In the genomic region with DNA sequence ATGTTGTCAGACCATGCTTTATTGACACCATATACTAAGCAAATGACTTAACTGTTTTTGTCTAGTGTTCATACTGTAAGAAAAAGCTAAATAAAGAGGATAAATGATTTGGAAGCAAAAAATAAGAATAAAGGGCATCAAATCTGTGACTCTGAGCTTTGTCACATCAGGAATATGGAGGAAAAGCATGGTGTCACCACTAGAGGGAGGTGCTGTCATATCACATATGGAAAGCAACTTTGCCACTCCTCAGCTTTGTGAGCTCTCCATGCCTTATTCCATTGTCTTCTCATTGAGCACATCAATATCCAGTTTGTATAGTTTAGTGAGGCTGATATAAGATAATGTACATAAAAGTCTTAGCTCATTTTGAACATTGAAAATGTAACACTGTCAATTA, we compare ENCODE assay signal across 8 cellular contexts. TPM values are rescaled to one million over a fixed set of nuclear protein-coding genes. Genes with fewer than 3 reads are reported as not detected.
A peak's percentile ranks its signal among the peaks of the same experiment; 100 is the strongest.
DNase-seq lines count a peak whose midpoint lies in the region; ATAC-seq, FAIRE-seq and TF ChIP-seq lines count a peak whose summit lies in the region.

No MANE protein-coding gene starts in this region.

- no peak overlapping the region for H3K27ac ChIP-seq in adrenal gland
- H3K27ac ChIP-seq in liver (ENCODE audit: low read depth in 1 of 2, low read length in 2 of 2) = no peak overlapping the region

- peak; percentile 91 to 94 for TF ChIP-seq RAD21 in liver (IDR thresholded peaks at IDR 0.05)

- no peak for TF ChIP-seq POLR2A in adrenal gland (IDR thresholded peaks at IDR 0.05)

- FAIRE-seq in GM18507 (lab: Jason Lieb, UNC) = peak; percentile 92

- ATAC-seq in GM21360 (IDR thresholded peaks at IDR 0.05; ENCODE audit: unreplicated experiment) (no peak), GM21367 (IDR thresholded peaks at IDR 0.05; ENCODE audit: unreplicated experiment) (no peak)

- H3K4me1 ChIP-seq in adrenal gland (replicated peaks in 1 of 2) (no peaks in the 10 kb centered on the region), liver (ENCODE audit: control insufficient read depth in 4 of 4, insufficient read depth in 4 of 4, low read length in 3 of 4) (peaks cover 0 to 1% (median 0%) of the 10 kb centered on the region in 4 donors)

- H3K27me3 ChIP-seq in adrenal gland (no peaks in the 10 kb centered on the region), liver (ENCODE audit: control insufficient read depth in 4 of 4, insufficient read depth in 4 of 4, low read length in 3 of 4) (no peaks in the 10 kb centered on the region)

- intact Hi-C loops in adrenal gland (cut with DNase I) = loop anchor here in 1 of 2 donors (10.0 kb wide), 1 partner anchor 269 kb away; no protein-coding TSS in a partner anchor

- TF ChIP-seq CTCF in AG09309 (IDR thresholded peaks at IDR 0.05; ENCODE audit: control insufficient read depth, insufficient read depth, low read depth, low read length, missing control alignments) = peak; percentile 57
- peak in 4 of 6 experiments; percentile 61 to 77 (median 68) for TF ChIP-seq CTCF in adrenal gland (IDR thresholded peaks at IDR 0.05)
- peak; percentile 72 for TF ChIP-seq CTCF in liver (IDR thresholded peaks at IDR 0.05; ENCODE audit: low read depth, low read length, missing input control)

- no peaks in the 10 kb centered on the region for H3K36me3 ChIP-seq in adrenal gland (replicated peaks in 1 of 2)
- H3K36me3 ChIP-seq in liver (ENCODE audit: control insufficient read depth in 4 of 4, insufficient read depth in 3 of 4, low read depth in 1 of 4, low read length in 3 of 4) = no peaks in the 10 kb centered on the region

- H3K9ac ChIP-seq in liver (ENCODE audit: low read depth in 1 of 2, low read length in 2 of 2) = no peak overlapping the region

- DNase-seq in AG09309 (ENCODE audit: low read depth) = no peak
- no peak for DNase-seq in GM18507 (ENCODE audit: extremely low spot score, insufficient read length, low read depth)
- peak; percentile 40 for DNase-seq in NCI-H446 treated with DMSO at 0.1 percent for 48 hours (lab: John Stamatoyannopoulos, UW)
- DNase-seq in adrenal gland = peak in 5 of 7 donors; percentile 30 to 63 (median 54)
- no peak for DNase-seq in NCI-H345 (lab: John Stamatoyannopoulos, UW)

- H3K9me3 ChIP-seq in adrenal gland (replicated peaks in 1 of 3) = no peaks in the 10 kb centered on the region
- no peaks in the 10 kb centered on the region for H3K9me3 ChIP-seq in liver (ENCODE audit: control insufficient read depth in 4 of 4, low read length in 3 of 4)

- H3K4me3 ChIP-seq in AG09309 (ENCODE audit: control insufficient read depth, low read depth, low read length) (no peak overlapping the region), adrenal gland (no peak overlapping the region), liver (ENCODE audit: low read depth in 1 of 3, low read length in 3 of 3) (no peak overlapping the region)

TF ChIP-seq in liver, 16 proteins besides CTCF, POLR2A, EP300 and RAD21:
- TF ChIP-seq HNF4G (IDR thresholded peaks at IDR 0.05) = no peak
- TF ChIP-seq RXRA (IDR thresholded peaks at IDR 0.05) = no peak
- no peak for TF ChIP-seq GABPA (IDR thresholded peaks at IDR 0.05 in 1 of 2, conservative IDR thresholded peaks at IDR 0.05 in 1 of 2)

RNA-seq across cellular contexts. Expression of gene GBP1, which starts 20.8 kb away (rescaled TPM):
- total RNA-seq in adrenal gland (100 to 1,000 TPM in 1 of 8 donors, 10 to 100 TPM in 5, 1 to 10 TPM in 2; 7.8 to 107 (median 16.6) TPM), liver (10 to 100 TPM in 1 of 2 donors, 1 to 10 TPM in 1; 9.1 to 23.5 TPM)
- polyA plus RNA-seq in adrenal gland (10 to 100 TPM; 13.9 to 25.4 (median 20.4) TPM), liver (10 to 100 TPM; 16.6 to 72.6 TPM)

RNA-seq across cellular contexts. Expression of gene GBP2, which starts 40.1 kb away (rescaled TPM):
- total RNA-seq in adrenal gland (100 to 1,000 TPM in 7 of 8 donors, 10 to 100 TPM in 1; 59.3 to 257 (median 204) TPM), liver (10 to 100 TPM in 1 of 2 donors, 1 to 10 TPM in 1; 7.4 to 18.2 TPM)
- polyA plus RNA-seq in adrenal gland (100 to 1,000 TPM; 184 to 356 (median 313) TPM), liver (10 to 100 TPM; 10.4 to 17.9 TPM)

Comparison
In these comparisons a context has a peak if more than half of its experiments do, and no peak if none do; other contexts are left out.
1. DNase-seq: peak in NCI-H446 treated with DMSO at 0.1 percent for 48 hours (single experiment) and adrenal gland (5 of 7); none in AG09309 (single experiment), GM18507 (single experiment) and NCI-H345 (single experiment).
2. Peak in every context shown above with its lines, with median percentiles within 50 percentile points of each other: CTCF ChIP-seq.